ENCODE assay signal across 8 cellular contexts in genomic region chr22:40463727-40464126, GRCh38.
DNase-seq lines count a peak whose midpoint lies in the region; ATAC-seq and TF ChIP-seq lines count a peak whose summit lies in the region.
"Had no signal": no experiment of that assay in that cellular context is flagged by ENCODE, and none has a peak within 500 bp of the region (broad histone marks: within the 10 kb centered on the region; RNA-seq: fewer than 3 reads in every experiment).

No MANE protein-coding gene starts in this region.

- peaks cover 6% of the 10 kb centered on the region for H3K4me1 ChIP-seq in BE2C

- ATAC-seq in HG02870 (IDR thresholded peaks at IDR 0.05; ENCODE audit: unreplicated experiment) (peak; percentile 38), HG03139 (IDR thresholded peaks at IDR 0.05; ENCODE audit: unreplicated experiment) (no peak)
- peak; percentile 65 for ATAC-seq in stimulated activated naive CD8-positive, alpha-beta T cell treated with anti-CD3 and anti-CD28 coated beads, Interleukin-15, Interleukin-2, amounts not matched to agents 100 U/mL and 50 U/mL, for 24 hours

- peaks cover 44% of the 10 kb centered on the region for H3K36me3 Mint-ChIP-seq in dendritic cell treated with granulocyte-macrophage colony-stimulating factor and Interleukin-4, amounts not matched to agents 40 ng/mL and 50 ng/mL, for 4 days (ENCODE audit: low read depth)

- no peak for TF ChIP-seq CTCF in BE2C (IDR thresholded peaks at IDR 0.05; ENCODE audit: low read depth, low read length)

- no peaks in the 10 kb centered on the region for H3K27me3 Mint-ChIP-seq in dendritic cell treated with granulocyte-macrophage colony-stimulating factor and Interleukin-4, amounts not matched to agents 40 ng/mL and 50 ng/mL, for 4 days
- H3K27me3 Mint-ChIP-seq: type B pancreatic cell had no signal

- intact Hi-C loops in dendritic cell treated with granulocyte-macrophage colony-stimulating factor and Interleukin-4, amounts not matched to agents 40 ng/mL and 50 ng/mL, for 4 days (cut with micrococcal nuclease): loop anchor here (2.0 to 10.0 kb wide), 2 partner anchors 27 to 89 kb away; partner anchors contain the start of gene SGSM3

- DNase-seq in T-helper 22 cell (ENCODE audit: low read depth) (peak; percentile 9), cerebellar cortex (ENCODE audit: low spot score) (no peak), BE2C (no peak)
- peak; percentile 19 for DNase-seq in stimulated activated naive CD8-positive, alpha-beta T cell treated with anti-CD3 and anti-CD28 coated beads, Interleukin-15, Interleukin-2, amounts not matched to agents 100 U/mL and 50 U/mL, for 24 hours

- peak overlapping the region; percentile 89 for H3K27ac Mint-ChIP-seq in dendritic cell treated with granulocyte-macrophage colony-stimulating factor and Interleukin-4, amounts not matched to agents 40 ng/mL and 50 ng/mL, for 4 days
- H3K27ac Mint-ChIP-seq: type B pancreatic cell had no signal

- H3K36me3 ChIP-seq in BE2C: no peaks in the 10 kb centered on the region

- H3K4me1 Mint-ChIP-seq in dendritic cell treated with granulocyte-macrophage colony-stimulating factor and Interleukin-4, amounts not matched to agents 40 ng/mL and 50 ng/mL, for 4 days (ENCODE audit: low read depth): peaks cover 61% of the 10 kb centered on the region

- H3K27me3 ChIP-seq in BE2C: no peaks in the 10 kb centered on the region

- H3K9me3 ChIP-seq in BE2C: no peaks in the 10 kb centered on the region

- H3K4me3 ChIP-seq in BE2C (ENCODE audit: low read depth, low read length): no peak overlapping the region

- no peaks in the 10 kb centered on the region for H3K9me3 Mint-ChIP-seq in dendritic cell treated with granulocyte-macrophage colony-stimulating factor and Interleukin-4, amounts not matched to agents 40 ng/mL and 50 ng/mL, for 4 days
- H3K9me3 Mint-ChIP-seq: type B pancreatic cell had no signal

- H3K4me3 Mint-ChIP-seq in dendritic cell treated with granulocyte-macrophage colony-stimulating factor and Interleukin-4, amounts not matched to agents 40 ng/mL and 50 ng/mL, for 4 days: peak overlapping the region; percentile 91
- H3K4me3 Mint-ChIP-seq: type B pancreatic cell had no signal

Comparison
In these comparisons a context has a peak if more than half of its experiments do, and no peak if none do; other contexts are left out.
1. DNase-seq: peak in T-helper 22 cell (single experiment) and stimulated activated naive CD8-positive, alpha-beta T cell treated with anti-CD3 and anti-CD28 coated beads, Interleukin-15, Interleukin-2, amounts not matched to agents 100 U/mL and 50 U/mL, for 24 hours (single experiment); none in cerebellar cortex (single experiment) and BE2C (single experiment).